33 cellular contexts compared by ENCODE assay signal in genomic region chr10:67261300-67261797, GRCh38.
"Had no signal": no experiment of that assay in that cellular context is flagged by ENCODE, and none has a peak within 500 bp of the region (broad histone marks: within the 10 kb centered on the region; RNA-seq: fewer than 3 reads in every experiment).

No MANE protein-coding gene starts in this region.

- H3K27me3 ChIP-seq: body of pancreas, breast epithelium, MG63 had no signal

- DNase-seq: activated CD4-positive, alpha-beta memory T cell treated with anti-CD3 and anti-CD28 coated beads, Interleukin-2, amount 10 ng/mL, durations not matched to agents 7 days and 5 days; activated CD4-positive, alpha-beta T cell treated with anti-CD3 and anti-CD28 coated beads for 1 hour; activated CD4-positive, alpha-beta T cell treated with anti-CD3 and anti-CD28 coated beads for 48 hours; activated CD4-positive, CD25-positive, alpha-beta regulatory T cell; activated CD8-positive, alpha-beta memory T cell treated with anti-CD3 and anti-CD28 coated beads for 24 hours; activated CD8-positive, alpha-beta memory T cell treated with anti-CD3 and anti-CD28 coated beads, Interleukin-2, amount 10 ng/mL, durations not matched to agents 7 days and 5 days; activated CD8-positive, alpha-beta memory T cell treated with anti-CD3 and anti-CD28 coated beads, Interleukin-2, amount 50 U/mL, for 48 hours; activated effector memory CD4-positive, alpha-beta T cell treated with Interleukin-2 at 50 U/mL for 16 hours; activated naive CD4-positive, alpha-beta T cell treated with anti-CD3 and anti-CD28 coated beads, Interleukin-2, amount 10 ng/mL, durations not matched to agents 7 days and 5 days; activated naive CD8-positive, alpha-beta T cell treated with anti-CD3 and anti-CD28 coated beads, Interleukin-2, amount 50 U/mL, for 24 hours; activated T-cell treated with anti-CD3 and anti-CD28 coated beads, Interleukin-2, amount 50 U/mL, for 48 hours; amniotic stem cell; aorta; body of pancreas; Kasumi-1; MG63; NCI-H1048; NCI-H1436 treated with DMSO at 0.1 percent for 48 hours; NCI-H1694 treated with DMSO at 0.1 percent for 48 hours; NCI-H2029; NCI-H345; NCI-H524 treated with DMSO at 0.1 percent for 48 hours; PC-9; SIG-M5; T-helper 1 cell; T-helper 2 cell; T-helper 9 cell; WERI-Rb-1 had no signal

- ATAC-seq: activated CD8-positive, alpha-beta memory T cell treated with anti-CD3 and anti-CD28 coated beads, Interleukin-2, amount 10 ng/mL, durations not matched to agents 7 days and 5 days; activated naive CD8-positive, alpha-beta T cell treated with anti-CD3 and anti-CD28 coated beads, Interleukin-2, amount 50 U/mL, for 24 hours; body of pancreas; Right ventricle myocardium inferior; SK-N-SH treated with all-trans-retinoic acid at 6 μM for 48 hours had no signal

- H3K4me3 ChIP-seq: body of pancreas, breast epithelium, MG63, PC-9 had no signal

- FAIRE-seq: RCC 7860 had no signal

- H3K36me3 ChIP-seq: breast epithelium, MG63, WERI-Rb-1 had no signal

- H3K9me3 ChIP-seq: body of pancreas, breast epithelium, MG63 had no signal

- H3K27ac ChIP-seq: body of pancreas, breast epithelium, PC-9, RWPE1, WERI-Rb-1 had no signal

- H3K4me1 ChIP-seq: breast epithelium had no signal
